In genomic region chr13:30446122-30446500, GRCh38 we compare ENCODE assay signal across 8 cellular contexts. TPM values are rescaled to one million over a fixed set of nuclear protein-coding genes. Genes with fewer than 3 reads are reported as not detected.
A peak's percentile ranks its signal among the peaks of the same experiment; 100 is the strongest.
DNase-seq lines count a peak whose midpoint lies in the region; ATAC-seq and TF ChIP-seq lines count a peak whose summit lies in the region.
"Had no signal": no experiment of that assay in that cellular context is flagged by ENCODE, and none has a peak within 500 bp of the region (broad histone marks: within the 10 kb centered on the region; RNA-seq: fewer than 3 reads in every experiment).

No MANE protein-coding gene starts in this region.

- intact Hi-C loops in spleen (cut with DNase I; ENCODE audit: low total_unique reads) = no loop called here

- peak; percentile 0 for ATAC-seq in GM19463 (IDR thresholded peaks at IDR 0.05; ENCODE audit: unreplicated experiment)

- no peak for TF ChIP-seq CTCF in spleen (IDR thresholded peaks at IDR 0.05 in 8 of 11, conservative IDR thresholded peaks at IDR 0.05 in 3 of 11)

- no peaks in the 10 kb centered on the region for H3K27me3 ChIP-seq in spleen (replicated peaks in 1 of 7)

- peak; percentile 43 for DNase-seq in NCI-H345 treated with DMSO at 0.1 percent for 48 hours (lab: John Stamatoyannopoulos, UW; ENCODE audit: unreplicated experiment)
- no peak for DNase-seq in spleen
- DNase-seq in NCI-H2227 (lab: John Stamatoyannopoulos, UW; ENCODE audit: unreplicated experiment) = no peak
- DNase-seq in HEK293T (ENCODE audit: extremely low spot score) = no peak
- no peak for DNase-seq in SIG-M5 treated with dmso at 0.1 percent for 504 hours (lab: John Stamatoyannopoulos, UW; ENCODE audit: unreplicated experiment)

- H3K9me3 ChIP-seq in iPS-18c (ENCODE audit: control insufficient read depth, insufficient read depth, low read length) = no peaks in the 10 kb centered on the region
- H3K9me3 ChIP-seq in spleen = no peaks in the 10 kb centered on the region

- 31 to 50% (median 34%) methylated on average over 7 of the region's 7 CpGs for whole genome bisulfite sequencing in spleen, 5 donors

- peaks cover 8 to 53% (median 43%) of the 10 kb centered on the region in 6 donors for H3K4me1 ChIP-seq in spleen

- no peaks in the 10 kb centered on the region for H3K36me3 ChIP-seq in spleen

- H3K27ac ChIP-seq in spleen = peak overlapping the region; percentile 59 to 87 (median 78)

- no peak for TF ChIP-seq POLR2A in spleen (IDR thresholded peaks at IDR 0.05)

- POLR2A ChIA-PET in HEK293T (lab: Yijun Ruan, JAX) = no interaction called here

- CTCF ChIA-PET in HEK293T (lab: Yijun Ruan, JAX) = no interaction called here

- H3K4me3 ChIP-seq in iPS-18c (ENCODE audit: insufficient read depth, low read depth, low read length) (peak overlapping the region; percentile 29; the same call in 1 of the 2 replicates), spleen (peak overlapping the region; percentile 2 to 66 (median 36))

TF ChIP-seq in HEK293T, 16 proteins besides CTCF, POLR2A, EP300 and RAD21:
- TF ChIP-seq ARNT (IDR thresholded peaks at IDR 0.05) = no peak

RNA-seq across cellular contexts. Expression of gene HMGB1, which starts 19.6 kb away (rescaled TPM):
- 100 to 1,000 TPM; 221 to 400 (median 295) TPM for total RNA-seq in spleen
- polyA plus RNA-seq in spleen = 100 to 1,000 TPM; 295 to 528 (median 353) TPM

RNA-seq across cellular contexts. Expression of gene UBE2L5, which starts 23.8 kb away (rescaled TPM):
- not detected for total RNA-seq in spleen
- under 1 TPM in 1 of 3 donors, not detected in 2; 0.05 TPM for polyA plus RNA-seq in spleen
- total RNA-seq: myocyte had no signal
